In genomic region chr17:32158870-32159585, GRCh38 we compare ENCODE assay signal across 25 cellular contexts. TPM values are rescaled to one million over a fixed set of nuclear protein-coding genes. Genes with fewer than 3 reads are reported as not detected.
DNase-seq lines count a peak whose midpoint lies in the region; ATAC-seq, FAIRE-seq and TF ChIP-seq lines count a peak whose summit lies in the region.
"Had no signal": no experiment of that assay in that cellular context is flagged by ENCODE, and none has a peak within 500 bp of the region (broad histone marks: within the 10 kb centered on the region; RNA-seq: fewer than 3 reads in every experiment).

No MANE protein-coding gene starts in this region.

- H3K4me1 Mint-ChIP-seq in activated CD4-positive, alpha-beta memory T cell treated with anti-CD3 and anti-CD28 coated beads, Interleukin-2, amount 10 ng/mL, durations not matched to agents 7 days and 5 days: peaks cover 1% of the 10 kb centered on the region
- H3K4me1 Mint-ChIP-seq: endodermal cell had no signal

- H3K79me2 ChIP-seq in K562 (ENCODE audit: control insufficient read depth, insufficient read depth, low read length): peaks cover 38% of the 10 kb centered on the region

- WGBS in K562 (ENCODE audit: insufficient coverage, low coverage, missing lambda C conversion rate): 92% methylated on average over 16 of the region's 20 CpGs
- 91% methylated on average over 20 of the region's 20 CpGs for WGBS in right cardiac atrium

- TF ChIP-seq CTCF in K562 (IDR thresholded peaks at IDR 0.05 in 2 of 3, conservative IDR thresholded peaks at IDR 0.05 in 1 of 3; ENCODE audit: insufficient read depth in 2 of 3, low read depth in 1 of 3, low read length in 3 of 3): no peak
- TF ChIP-seq CTCF in left lung (IDR thresholded peaks at IDR 0.05): no peak

- no peak for ATAC-seq in K562
- peak; percentile 37 to 48 for ATAC-seq in right cardiac atrium
- ATAC-seq in left lung: no peak
- ATAC-seq in GM21576 (IDR thresholded peaks at IDR 0.05; ENCODE audit: unreplicated experiment): no peak
- ATAC-seq: activated CD4-positive, alpha-beta T cell treated with anti-CD3 and anti-CD28 coated beads for 36 hours; activated T-cell treated with anti-CD3 and anti-CD28 coated beads, Interleukin-2, amount 50 U/mL, for 4 hours; gastroesophageal sphincter had no signal

- peaks cover 53% of the 10 kb centered on the region for H3K36me3 ChIP-seq in K562 (ENCODE audit: control insufficient read depth, insufficient read depth, low read length)
- H3K36me3 ChIP-seq in left lung: peaks cover 0 to 80% of the 10 kb centered on the region in 2 donors

- no peaks in the 10 kb centered on the region for H3K27me3 Mint-ChIP-seq in activated CD4-positive, alpha-beta memory T cell treated with anti-CD3 and anti-CD28 coated beads, Interleukin-2, amount 10 ng/mL, durations not matched to agents 7 days and 5 days
- H3K27me3 Mint-ChIP-seq: activated CD4-positive, alpha-beta T cell treated with anti-CD3 and anti-CD28 coated beads for 36 hours; naive B cell had no signal

- TF ChIP-seq POLR2A in K562 (conservative IDR thresholded peaks at IDR 0.05): no peak

- H4K20me1 ChIP-seq in K562 (replicated peaks; ENCODE audit: control insufficient read depth, insufficient read depth, low read length): no peaks in the 10 kb centered on the region

- intact Hi-C loops in K562 (cut with micrococcal nuclease): no loop called here
- intact Hi-C loops in right cardiac atrium (cut with DNase I): no loop called here
- intact Hi-C loops in posterior cingulate gyrus (cut with DNase I): no loop called here
- intact Hi-C loops in left lung (cut with DNase I): no loop called here

- POLR2A ChIA-PET in K562 (lab: Yijun Ruan, JAX): interaction anchor here (0.7 to 1.9 kb wide), 2 partner anchors 12 to 15 kb away, joined by 3 to 6 read pairs; no protein-coding TSS in a partner anchor
- POLR2A ChIA-PET in activated CD4-positive, alpha-beta memory T cell treated with anti-CD3 and anti-CD28 coated beads, Interleukin-2, amount 10 ng/mL, durations not matched to agents 7 days and 5 days (lab: Charles Lee): no interaction called here

- DNase-seq in Ammon's horn (ENCODE audit: low spot score): peak; percentile 63
- DNase-seq in K562 (ENCODE audit: extremely low read depth in 1 of 4, low spot score in 3 of 4): no peak
- no peak for DNase-seq in right cardiac atrium
- DNase-seq in posterior cingulate gyrus: peak; percentile 37 to 95 (median 55)
- no peak for DNase-seq in NCI-H510A treated with DMSO at 0.1 percent for 48 hours (lab: John Stamatoyannopoulos, UW)
- DNase-seq in left lung: no peak
- DNase-seq in activated CD4-positive, alpha-beta memory T cell treated with anti-CD3 and anti-CD28 coated beads, Interleukin-2, amount 10 ng/mL, durations not matched to agents 7 days and 5 days: no peak
- DNase-seq: activated CD4-positive, alpha-beta T cell treated with anti-CD3 and anti-CD28 coated beads for 36 hours; activated naive CD4-positive, alpha-beta T cell; activated T-cell treated with anti-CD3 and anti-CD28 coated beads, Interleukin-2, amount 50 U/mL, for 4 hours; cortex of kidney; DMS79; endodermal cell; naive B cell; NCI-H146; NCI-H524 treated with DMSO at 0.1 percent for 48 hours; occipital lobe; stimulated activated CD4-positive, alpha-beta T cell treated with anti-CD3 and anti-CD28 coated beads, Interleukin-4, amount 100 ng/mL, for 1 hour; stomach; trophoblast cell had no signal

- BruUV-seq in K562 (replicated peaks; lab: Mats Ljungman, UMichigan): no TSS peak

- no peak overlapping the region for H2AFZ ChIP-seq in K562 (ENCODE audit: low read depth, low read length)

- no peak overlapping the region for H3K27ac Mint-ChIP-seq in activated CD4-positive, alpha-beta memory T cell treated with anti-CD3 and anti-CD28 coated beads, Interleukin-2, amount 10 ng/mL, durations not matched to agents 7 days and 5 days
- H3K27ac Mint-ChIP-seq: activated CD4-positive, alpha-beta T cell treated with anti-CD3 and anti-CD28 coated beads for 36 hours; endodermal cell; T-helper 1 cell treated with Interleukin-12 subunit alpha and Interleukin-12 subunit beta and Interleukin-4 antibody, amounts not matched to agents 30 μg/mL and 1 μg/mL, for 36 hours had no signal

- no peak for TF ChIP-seq EP300 in K562 (IDR thresholded peaks at IDR 0.05; ENCODE audit: low read length)

- peaks cover 2% of the 10 kb centered on the region for H3K9me3 Mint-ChIP-seq in activated CD4-positive, alpha-beta memory T cell treated with anti-CD3 and anti-CD28 coated beads, Interleukin-2, amount 10 ng/mL, durations not matched to agents 7 days and 5 days
- H3K9me3 Mint-ChIP-seq: activated T-cell treated with anti-CD3 and anti-CD28 coated beads, Interleukin-2, amount 50 U/mL, for 4 hours; naive B cell; T-helper 1 cell treated with Interleukin-12 subunit alpha and Interleukin-12 subunit beta and Interleukin-4 antibody, amounts not matched to agents 30 μg/mL and 1 μg/mL, for 36 hours had no signal

- H3K4me2 ChIP-seq in K562 (ENCODE audit: insufficient read depth, low read length): no peak overlapping the region

- peaks cover 20% of the 10 kb centered on the region for H3K36me3 Mint-ChIP-seq in activated CD4-positive, alpha-beta memory T cell treated with anti-CD3 and anti-CD28 coated beads, Interleukin-2, amount 10 ng/mL, durations not matched to agents 7 days and 5 days (ENCODE audit: low read depth)

- H3K27ac ChIP-seq in K562 (ENCODE audit: extremely low read depth, low read depth, low read length) (no peak overlapping the region), right cardiac atrium (ENCODE audit: low read length) (no peak overlapping the region), left lung (no peak overlapping the region)
- H3K27ac ChIP-seq: gastroesophageal sphincter, stomach had no signal

- no peak for TF ChIP-seq RAD21 in K562 (CRISPR knock-in tag; conservative IDR thresholded peaks at IDR 0.05 in 1 of 2, IDR thresholded peaks at IDR 0.05 in 1 of 2)

- FAIRE-seq in K562 (lab: Jason Lieb, UNC): no peak
- FAIRE-seq: bronchial epithelial cell, H1 had no signal

- peaks cover 0 to 15% of the 10 kb centered on the region in 2 experiments; a peak in 1 of 5 replicates for H3K4me1 ChIP-seq in K562 (replicated peaks in 1 of 2; ENCODE audit: control insufficient read depth in 2 of 2, insufficient read depth in 2 of 2, low read length in 2 of 2)
- no peaks in the 10 kb centered on the region for H3K4me1 ChIP-seq in right cardiac atrium (ENCODE audit: control insufficient read depth, insufficient read depth, low read length)
- peaks cover 0 to 5% of the 10 kb centered on the region in 2 donors for H3K4me1 ChIP-seq in left lung

- H3K9me1 ChIP-seq in K562 (ENCODE audit: control insufficient read depth, insufficient read depth, low read length): peaks cover 3% of the 10 kb centered on the region

- H3K4me3 ChIP-seq in K562 (no peak overlapping the region), right cardiac atrium (ENCODE audit: low read length) (no peak overlapping the region), left lung (no peak overlapping the region)
- H3K4me3 ChIP-seq: gastroesophageal sphincter, stomach had no signal

- H3K9me3 ChIP-seq in K562 (replicated peaks; ENCODE audit: control insufficient read depth, insufficient read depth, low read depth, low read length) (no peaks in the 10 kb centered on the region), right cardiac atrium (ENCODE audit: control insufficient read depth, low read length) (no peaks in the 10 kb centered on the region), left lung (no peaks in the 10 kb centered on the region)
- H3K9me3 ChIP-seq: gastroesophageal sphincter, stomach had no signal

- H3K27me3 ChIP-seq in K562 (ENCODE audit: control insufficient read depth in 2 of 2, insufficient read depth in 2 of 2, low read length in 2 of 2) (no peaks in the 10 kb centered on the region), right cardiac atrium (ENCODE audit: control insufficient read depth, insufficient read depth) (no peaks in the 10 kb centered on the region), left lung (no peaks in the 10 kb centered on the region)
- H3K27me3 ChIP-seq: gastroesophageal sphincter, stomach had no signal

- CTCF ChIA-PET in K562 (lab: Yijun Ruan, JAX; ENCODE audit: low intra/inter-chr PET ratio): no interaction called here
- CTCF ChIA-PET in activated CD4-positive, alpha-beta memory T cell treated with anti-CD3 and anti-CD28 coated beads, Interleukin-2, amount 10 ng/mL, durations not matched to agents 7 days and 5 days (lab: Charles Lee): interaction anchor here (1.4 kb wide), 1 partner anchor 12 kb away, joined by 3 read pairs; no protein-coding TSS in a partner anchor

- H3K9ac ChIP-seq in K562 (ENCODE audit: insufficient read depth in 1 of 2, low read depth in 2 of 2, low read length in 2 of 2): peak overlapping the region in 1 of 2 experiments; percentile 46; a peak in 1 of 4 replicates

- no peak overlapping the region for H3K4me3 Mint-ChIP-seq in activated CD4-positive, alpha-beta memory T cell treated with anti-CD3 and anti-CD28 coated beads, Interleukin-2, amount 10 ng/mL, durations not matched to agents 7 days and 5 days
- H3K4me3 Mint-ChIP-seq: activated CD4-positive, alpha-beta T cell treated with anti-CD3 and anti-CD28 coated beads for 36 hours; activated T-cell treated with anti-CD3 and anti-CD28 coated beads, Interleukin-2, amount 50 U/mL, for 4 hours; endodermal cell; T-helper 1 cell treated with Interleukin-12 subunit alpha and Interleukin-12 subunit beta and Interleukin-4 antibody, amounts not matched to agents 30 μg/mL and 1 μg/mL, for 36 hours had no signal

- in situ Hi-C loops in K562 (cut with MboI): no loop called here

RNA-seq across cellular contexts. Expression of gene RHOT1, which starts 16.7 kb away (rescaled TPM):
- total RNA-seq in K562 (2011; cell fraction: chromatin; rRNA removed; ENCODE audit: low replicate concordance): 23.7 and 108 TPM in 2 replicates
- 13.2 and 19.5 TPM in 2 replicates for total RNA-seq in K562 (2011; cell fraction: nucleolus; rRNA removed)
- total RNA-seq in K562 (2011; cell fraction: nucleoplasm; rRNA removed): 39.4 and 61.3 TPM in 2 replicates
- total RNA-seq in K562 (2014; rRNA removed) (25.1 and 33.3 TPM in 2 replicates), K562 (2014; rRNA removed; fragmentation: Illumina TruSeq; extraction: Trizol) (52.9 and 55.3 TPM in 2 replicates), K562 (2015; rRNA removed; fragmentation: Illumina TruSeq; extraction: Trizol) (39.9 and 50.5 TPM in 2 replicates), K562 (2021) (30.8 and 33.9 TPM in 2 replicates), right cardiac atrium (10 to 100 TPM; 51.4 to 69.3 (median 54.5) TPM), left lung (10 to 100 TPM; 37.9 to 40.8 TPM)
- polyA plus RNA-seq in K562 (2011; rRNA removed) (67.5 and 101 TPM in 2 replicates), K562 (2014; fragmentation: Illumina TruSeq; extraction: Trizol) (47.5 and 72.5 TPM in 2 replicates), K562 (2014; fragmentation: Nextera tagmentation; extraction: Ambion mirVana) (10 to 100 TPM; 23.0 to 30.5 TPM), K562 (2014; rRNA removed) (32.2 and 41.2 TPM in 2 replicates), right cardiac atrium (50.9 TPM)
- 29.2 and 43.3 TPM in 2 replicates for polyA plus RNA-seq in K562 (2011; cell fraction: cytosol; rRNA removed)
- 22.7 and 29.3 TPM in 2 replicates for polyA plus RNA-seq in K562 (2011; cell fraction: nucleus; rRNA removed)
- polyA plus RNA-seq in K562 (2012): 28.2 and 47.4 TPM in 2 replicates
- 85.8 and 104 TPM in 2 replicates for polyA minus RNA-seq in K562 (2011; rRNA and poly(A)+ RNA removed)
- 20.7 and 44.3 TPM in 2 replicates for polyA minus RNA-seq in K562 (2011; cell fraction: cytosol; rRNA and poly(A)+ RNA removed)
- 29.1 and 38.3 TPM in 2 replicates for polyA minus RNA-seq in K562 (2011; cell fraction: nucleus; rRNA and poly(A)+ RNA removed)
- 10 to 100 TPM; 26.0 to 26.4 TPM for total RNA-seq in activated CD4-positive, alpha-beta memory T cell treated with anti-CD3 and anti-CD28 coated beads, Interleukin-2, amount 10 ng/mL, durations not matched to agents 7 days and 5 days

Comparison
In these comparisons a context has a peak if more than half of its experiments do, and no peak if none do; other contexts are left out.
1. DNase-seq: peak in Ammon's horn (single experiment) and posterior cingulate gyrus (10 of 10); none in K562 (0 of 4), right cardiac atrium (0 of 3), NCI-H510A treated with DMSO at 0.1 percent for 48 hours (single experiment), left lung (0 of 2) and activated CD4-positive, alpha-beta memory T cell treated with anti-CD3 and anti-CD28 coated beads, Interleukin-2, amount 10 ng/mL, durations not matched to agents 7 days and 5 days (single experiment).
2. ATAC-seq: peak in right cardiac atrium (2 of 2); none in K562 (single experiment), left lung (single experiment) and GM21576 (single experiment).